In genomic region chr10:100519321-100520051, GRCh38 we compare ENCODE assay signal across 8 cellular contexts. TPM values are rescaled to one million over a fixed set of nuclear protein-coding genes. Genes with fewer than 3 reads are reported as not detected.
DNase-seq lines count a peak whose midpoint lies in the region; ATAC-seq, FAIRE-seq and TF ChIP-seq lines count a peak whose summit lies in the region.

SEC31B (minus strand) TSS chr10:100519861; CDS start chr10:100516952, 2,909 bp downstream.

- H3K27ac Mint-ChIP-seq in glutamatergic neuron (ENCODE audit: unreplicated experiment): no peak within 1 kb of the TSS

- TF ChIP-seq POLR2A in GM12892 (IDR thresholded peaks at IDR 0.05; ENCODE audit: low read depth, low read length): no peak

- H3K27me3 Mint-ChIP-seq in glutamatergic neuron (ENCODE audit: unreplicated experiment): peaks cover 4% of the 10 kb centered on the region

- H3K36me3 Mint-ChIP-seq in glutamatergic neuron (ENCODE audit: unreplicated experiment): no peaks in the 10 kb centered on the region

- ATAC-seq in HG03442 (IDR thresholded peaks at IDR 0.05; ENCODE audit: unreplicated experiment): no peak

- peak within 1 kb of the TSS; percentile 31 for H3K4me3 ChIP-seq in WI38 (ENCODE audit: low read depth, low read length)

- peak; percentile 22 for DNase-seq in EH (ENCODE audit: low read depth)
- DNase-seq in glutamatergic neuron: peak; percentile 79
- peak in 45 of 56 donors; percentile 2 to 64 (median 25) for DNase-seq in nucleus accumbens (lab: John Stamatoyannopoulos, UW)
- DNase-seq in putamen (ENCODE audit: low spot score): no peak
- DNase-seq in GM12892 (ENCODE audit: insufficient read length): no peak
- no peak for DNase-seq in NOMO-1 (lab: John Stamatoyannopoulos, UW; ENCODE audit: unreplicated experiment in 2 of 2)

- no peak for FAIRE-seq in GM12892 (lab: Jason Lieb, UNC)

- H3K4me1 Mint-ChIP-seq in glutamatergic neuron (ENCODE audit: low read depth, unreplicated experiment): no peaks in the 10 kb centered on the region

- TF ChIP-seq CTCF in WI38 (IDR thresholded peaks at IDR 0.05; ENCODE audit: low read depth, low read length): no peak
- TF ChIP-seq CTCF in glutamatergic neuron (IDR thresholded peaks at IDR 0.05; ENCODE audit: partially characterized antibody, unreplicated experiment): no peak

- peaks cover 1% of the 10 kb centered on the region for H3K9me3 Mint-ChIP-seq in glutamatergic neuron (ENCODE audit: unreplicated experiment)

- peak within 1 kb of the TSS; percentile 92 for H3K4me3 Mint-ChIP-seq in glutamatergic neuron (ENCODE audit: unreplicated experiment)

RNA-seq across cellular contexts. Expression of gene SEC31B, which starts in this region (rescaled TPM):
- 22.3 TPM for total RNA-seq in glutamatergic neuron (ENCODE audit: unreplicated experiment)
- 28.2 TPM for polyA plus RNA-seq in GM12892 (2012; ENCODE audit: missing spikeins)

Comparison
In these comparisons a context has a peak if more than half of its experiments do, and no peak if none do; other contexts are left out.
1. DNase-seq: peak in EH (single experiment), glutamatergic neuron (single experiment) and nucleus accumbens (45 of 56); none in putamen (single experiment), GM12892 (single experiment) and NOMO-1 (0 of 2).